8 cellular contexts compared by ENCODE assay signal in genomic region chr12:55745361-55746146, GRCh38. TPM values are rescaled to one million over a fixed set of nuclear protein-coding genes. Genes with fewer than 3 reads are reported as not detected.
DNase-seq lines count a peak whose midpoint lies in the region; ATAC-seq, FAIRE-seq and TF ChIP-seq lines count a peak whose summit lies in the region.

No MANE protein-coding gene starts in this region.

- no peak overlapping the region for H3K56ac ChIP-seq in H1 (replicated peaks; ENCODE audit: insufficient read length, low read depth, low read length)

- H4K91ac ChIP-seq in H1 (replicated peaks; ENCODE audit: insufficient read length, low read length) = peak overlapping the region; percentile 77

- peak overlapping the region; percentile 73 for H2BK120ac ChIP-seq in H1 (replicated peaks; ENCODE audit: low read depth, low read length)

- no peak overlapping the region for H3K4ac ChIP-seq in H1 (replicated peaks; ENCODE audit: insufficient read length, low read depth, low read length)

- H2BK15ac ChIP-seq in H1 (ENCODE audit: low read length) = no peak overlapping the region

- peaks cover 10 to 18% of the 10 kb centered on the region in 2 experiments for H4K20me1 ChIP-seq in H1 (replicated peaks in 1 of 2; ENCODE audit: control insufficient read depth in 1 of 2, insufficient read depth in 2 of 2, low read length in 2 of 2)
- H4K20me1 ChIP-seq in osteoblast (ENCODE audit: insufficient read depth, low read length) = peaks cover 9% of the 10 kb centered on the region

- no peak for TF ChIP-seq CTCF in GM10266 (IDR thresholded peaks at IDR 0.05; ENCODE audit: control insufficient read depth, insufficient read depth, low read depth, missing control alignments)
- no peak for TF ChIP-seq CTCF in H1 (IDR thresholded peaks at IDR 0.05; ENCODE audit: control extremely low read depth in 1 of 3, insufficient read depth in 1 of 3, low read depth in 1 of 3, low read length in 3 of 3)
- no peak for TF ChIP-seq CTCF in osteoblast (IDR thresholded peaks at IDR 0.05; ENCODE audit: extremely low read depth, low read depth, low read length)
- TF ChIP-seq CTCF in MCF 10A (IDR thresholded peaks at IDR 0.05; ENCODE audit: unreplicated experiment) = no peak

- H3K4me1 ChIP-seq in H1 (replicated peaks in 1 of 4; ENCODE audit: control insufficient read depth in 3 of 4, insufficient read depth in 4 of 4, low read length in 3 of 4) = peaks cover 8 to 37% (median 23%) of the 10 kb centered on the region in 4 experiments
- H3K4me1 ChIP-seq in osteoblast (ENCODE audit: insufficient read depth, low read length) = peaks cover 18% of the 10 kb centered on the region

- H2BK20ac ChIP-seq in H1 (ENCODE audit: low read length) = 0 out of 2 replicates have a peak overlapping the region, but pooled peaks have one; percentile 40

- peak overlapping the region; percentile 95 for H3K14ac ChIP-seq in H1 (ENCODE audit: insufficient read length)

- intact Hi-C loops in MCF 10A (cut with micrococcal nuclease) = no loop called here

- H3K9me3 ChIP-seq in H1 (ENCODE audit: insufficient read depth in 2 of 2, low read depth in 1 of 2, low read length in 1 of 2) = no peaks in the 10 kb centered on the region
- H3K9me3 ChIP-seq in osteoblast (ENCODE audit: low read depth, low read length) = no peaks in the 10 kb centered on the region

- POLR2A ChIA-PET in H1 (lab: Charles Lee; ENCODE audit: partially characterized antibody) = interaction anchor here (0.6 to 46.5 kb wide), 18 partner anchors 2 to 182 kb away, joined by 3 to 809 read pairs (median 6); partner anchors contain the start of genes BLOC1S1, CD63, DNAJC14 and GDF11
- POLR2A ChIA-PET in MCF 10A (lab: Yijun Ruan, JAX) = interaction anchor here (0.5 to 2.0 kb wide), 2 partner anchors 185 to 1466 kb away, joined by 3 to 5 read pairs; partner anchors contain the start of gene CBX5

- 4% methylated on average over 8 of the region's 12 CpGs; no CpG with 5 or more reads in 1 of the 2 experiments for WGBS in H1 (ENCODE audit: extremely low coverage in 1 of 2, insufficient coverage in 1 of 2, insufficient read length in 1 of 2, insufficient replicate concordance in 2 of 2, low coverage in 1 of 2, low lambda C conversion rate in 2 of 2, missing lambda C conversion rate in 1 of 2), 2 experiments

- H2BK5ac ChIP-seq in H1 (ENCODE audit: low read depth, low read length) = peak overlapping the region; percentile 90

- H3K27me3 Mint-ChIP-seq in MCF 10A (ENCODE audit: insufficient read depth, unreplicated experiment) = peaks cover 17% of the 10 kb centered on the region

- no peak overlapping the region for H2AFZ ChIP-seq in H1 (ENCODE audit: low read length)
- H2AFZ ChIP-seq in osteoblast (ENCODE audit: low read length) = no peak overlapping the region

- H3K36me3 ChIP-seq in H1 (ENCODE audit: control insufficient read depth in 2 of 4, insufficient read depth in 4 of 4, low read length in 3 of 4) (peaks cover 5 to 25% (median 19%) of the 10 kb centered on the region in 4 experiments; a peak in 7 of 8 replicates), osteoblast (ENCODE audit: insufficient read depth, low read length) (peaks cover 4% of the 10 kb centered on the region)

- ATAC-seq in GM21390 (IDR thresholded peaks at IDR 0.05; ENCODE audit: unreplicated experiment) = no peak

- H2BK12ac ChIP-seq in H1 (ENCODE audit: low read depth, low read length) = peak overlapping the region; percentile 93

- H3K4me3 ChIP-seq in H1 (ENCODE audit: extremely low read depth in 1 of 4, insufficient read depth in 2 of 4, low read depth in 3 of 4, low read length in 4 of 4) = peak overlapping the region; percentile 80 to 99 (median 92)
- H3K4me3 ChIP-seq in osteoblast (ENCODE audit: insufficient read depth, low read length) = no peak overlapping the region

- no peak for FAIRE-seq in H1 (lab: Jason Lieb, UNC)

- H3K4me2 ChIP-seq in H1 (ENCODE audit: insufficient read depth in 1 of 2, low read depth in 2 of 2, low read length in 2 of 2) (peak overlapping the region; percentile 82 to 93), osteoblast (ENCODE audit: insufficient read depth, low read length) (peak overlapping the region; percentile 48)

- no peak for TF ChIP-seq RAD21 in H1 (IDR thresholded peaks at IDR 0.05 in 1 of 2, conservative IDR thresholded peaks at IDR 0.05 in 1 of 2; ENCODE audit: low read depth in 2 of 2, low read length in 2 of 2)

- no TSS peak for BruUV-seq in MCF 10A (replicated peaks; lab: Mats Ljungman, UMichigan)

- peak overlapping the region; percentile 55 for H4K5ac ChIP-seq in H1 (ENCODE audit: insufficient read length, low read depth, low read length)

- peaks cover 23% of the 10 kb centered on the region for H3K4me1 Mint-ChIP-seq in MCF 10A (ENCODE audit: insufficient read depth, unreplicated experiment)

- H4K8ac ChIP-seq in H1 (ENCODE audit: extremely low read depth, insufficient read depth, low read length) = no peak overlapping the region

- H3K36me3 Mint-ChIP-seq in MCF 10A (ENCODE audit: insufficient read depth, unreplicated experiment) = peaks cover 22% of the 10 kb centered on the region

- peaks cover 29% of the 10 kb centered on the region for H3K23me2 ChIP-seq in H1 (ENCODE audit: low read depth, low read length)

- H3K9ac ChIP-seq in H1 (replicated peaks in 1 of 4; ENCODE audit: extremely low read depth in 1 of 4, low read depth in 3 of 4, low read length in 3 of 4) = peak overlapping the region in 2 of 4 experiments; percentile 45 to 81; a peak in 4 of 7 replicates

- TF ChIP-seq EP300 in H1 (IDR thresholded peaks at IDR 0.05; ENCODE audit: borderline replicate concordance in 1 of 2, low read depth in 2 of 2, low read length in 2 of 2) = peak in 1 of 2 experiments; percentile 23; a peak in 1 of 3 replicates

- peaks cover 10 to 52% of the 10 kb centered on the region in 2 experiments for H3K79me2 ChIP-seq in H1 (ENCODE audit: control insufficient read depth in 1 of 2, insufficient read depth in 2 of 2, low read length in 2 of 2)
- H3K79me2 ChIP-seq in osteoblast (ENCODE audit: insufficient read depth, low read length) = no peaks in the 10 kb centered on the region

- H3K79me1 ChIP-seq in H1 (ENCODE audit: low read depth, low read length) = peaks cover 13% of the 10 kb centered on the region

- H3K18ac ChIP-seq in H1 (ENCODE audit: extremely low read depth, low read length) = peak overlapping the region; percentile 99

- no peaks in the 10 kb centered on the region for H3K9me3 Mint-ChIP-seq in MCF 10A (ENCODE audit: unreplicated experiment)

- DNase-seq in GM10266 (ENCODE audit: extremely low spot score) (peak; percentile 29), NCI-H510A (lab: John Stamatoyannopoulos, UW) (peak; percentile 18), H1 (ENCODE audit: low read depth in 1 of 2, low spot score in 2 of 2) (peak in 1 of 2 experiments; percentile 77), osteoblast (ENCODE audit: insufficient read length, low spot score, missing footprints) (peak; percentile 84), SIG-M5 treated with dmso at 0.1 percent for 504 hours (lab: John Stamatoyannopoulos, UW; ENCODE audit: unreplicated experiment) (no peak), MCF 10A (ENCODE audit: unreplicated experiment) (no peak), inferior parietal cortex (ENCODE audit: extremely low spot score) (no peak)

- no peak overlapping the region for H3K4me3 Mint-ChIP-seq in MCF 10A (ENCODE audit: unreplicated experiment)

- H3K27ac Mint-ChIP-seq in MCF 10A (ENCODE audit: low read depth, unreplicated experiment) = no peak overlapping the region

- H3K27ac ChIP-seq in H1 (ENCODE audit: low read depth, low read length) = peak overlapping the region; percentile 48; the same call in 1 of the 2 replicates
- no peak overlapping the region for H3K27ac ChIP-seq in osteoblast (ENCODE audit: low read depth, low read length)

- no peak overlapping the region for H3K23ac ChIP-seq in H1 (ENCODE audit: insufficient read length)

- H2AK5ac ChIP-seq in H1 (ENCODE audit: low read depth, low read length) = peak overlapping the region; percentile 88; the same call in 1 of the 2 replicates

- CTCF ChIA-PET in H1 (lab: Charles Lee; ENCODE audit: partially characterized antibody) (interaction anchor here (0.6 to 14.5 kb wide), 19 partner anchors 9 to 194 kb away, joined by 3 to 224 read pairs (median 4); partner anchors contain the start of genes CD63, MMP19, ORMDL2 and RDH5), MCF 10A (lab: Yijun Ruan, JAX) (interaction anchor here (0.5 to 2.6 kb wide), 7 partner anchors 11 to 585 kb away, joined by 3 to 6 read pairs (median 4); no protein-coding TSS in a partner anchor)

- TF ChIP-seq POLR2A in H1 (IDR thresholded peaks at IDR 0.05; ENCODE audit: control extremely low read depth in 1 of 2, low read depth in 2 of 2, low read length in 2 of 2) = peak in 1 of 2 experiments; percentile 19; a peak in 1 of 3 replicates

- no peaks in the 10 kb centered on the region for H3K27me3 ChIP-seq in H1 (replicated peaks in 1 of 4; ENCODE audit: control insufficient read depth in 3 of 4, extremely low read depth in 1 of 4, insufficient read depth in 3 of 4, low read length in 3 of 4)
- no peaks in the 10 kb centered on the region for H3K27me3 ChIP-seq in osteoblast (ENCODE audit: insufficient read depth, low read length)

RNA-seq across cellular contexts. Expression of gene GDF11, which starts 2.6 kb away (rescaled TPM):
- 15.1 and 18.2 TPM in 2 replicates for total RNA-seq in H1 (2021; fragmentation: NEBNext Ultra II Directional; extraction: Animal tissue kit (Norgen Biotek cat#: 25700))
- polyA plus RNA-seq in H1 (2011; rRNA removed) = 12.1 and 17.6 TPM in 2 replicates
- 12.0 TPM for polyA plus RNA-seq in H1 (2011; cell fraction: cytosol; rRNA removed)
- 42.6 TPM for polyA plus RNA-seq in H1 (2011; cell fraction: nucleus; rRNA removed)
- polyA plus RNA-seq in H1 (2012, experiment 1 of 2) = 10.2 to 20.2 TPM (median 16.6 TPM) in 4 replicates
- 7.3 TPM for polyA plus RNA-seq in H1 (2012, experiment 2 of 2)
- polyA plus RNA-seq in H1 (2013, experiment 1 of 2) = 8.2 TPM
- 8.0 TPM for polyA plus RNA-seq in H1 (2013, experiment 2 of 2)
- 12.7 and 17.0 TPM in 2 replicates for polyA minus RNA-seq in H1 (2011; rRNA and poly(A)+ RNA removed)
- 10.0 TPM for polyA minus RNA-seq in H1 (2011; cell fraction: cytosol; rRNA and poly(A)+ RNA removed)
- 26.5 TPM for polyA minus RNA-seq in H1 (2011; cell fraction: nucleus; rRNA and poly(A)+ RNA removed)
- total RNA-seq in osteoblast (4.1 and 4.3 TPM in 2 replicates), MCF 10A (2022) (1.9 TPM in 2 replicates)

RNA-seq across cellular contexts. Expression of gene CD63, which starts 16.7 kb away (rescaled TPM):
- total RNA-seq in H1 (2021; fragmentation: NEBNext Ultra II Directional; extraction: Animal tissue kit (Norgen Biotek cat#: 25700)) = 440 and 460 TPM in 2 replicates
- polyA plus RNA-seq in H1 (2011; rRNA removed) = 525 and 526 TPM in 2 replicates
- polyA plus RNA-seq in H1 (2011; cell fraction: cytosol; rRNA removed) = 544 TPM
- polyA plus RNA-seq in H1 (2011; cell fraction: nucleus; rRNA removed) = 196 TPM
- 431 to 625 TPM (median 595 TPM) in 4 replicates for polyA plus RNA-seq in H1 (2012, experiment 1 of 2)
- polyA plus RNA-seq in H1 (2012, experiment 2 of 2) = 1,065 TPM
- 1,099 TPM for polyA plus RNA-seq in H1 (2013, experiment 1 of 2)
- 1,353 TPM for polyA plus RNA-seq in H1 (2013, experiment 2 of 2)
- polyA minus RNA-seq in H1 (2011; rRNA and poly(A)+ RNA removed) = 146 and 194 TPM in 2 replicates
- 119 TPM for polyA minus RNA-seq in H1 (2011; cell fraction: cytosol; rRNA and poly(A)+ RNA removed)
- 71.1 TPM for polyA minus RNA-seq in H1 (2011; cell fraction: nucleus; rRNA and poly(A)+ RNA removed)
- total RNA-seq in osteoblast = 3,072 and 3,128 TPM in 2 replicates
- 552 and 724 TPM in 2 replicates for total RNA-seq in MCF 10A (2022)

RNA-seq across cellular contexts. Expression of gene RDH5, which starts 25.4 kb away (rescaled TPM):
- total RNA-seq in H1 (2021; fragmentation: NEBNext Ultra II Directional; extraction: Animal tissue kit (Norgen Biotek cat#: 25700)) = 4.2 and 4.5 TPM in 2 replicates
- 6.0 and 7.1 TPM in 2 replicates for polyA plus RNA-seq in H1 (2011; rRNA removed)
- polyA plus RNA-seq in H1 (2011; cell fraction: cytosol; rRNA removed) = 8.7 TPM
- polyA plus RNA-seq in H1 (2011; cell fraction: nucleus; rRNA removed) = 14.0 TPM
- 5.4 to 9.4 TPM (median 6.1 TPM) in 4 replicates for polyA plus RNA-seq in H1 (2012, experiment 1 of 2)
- 2.8 TPM for polyA plus RNA-seq in H1 (2012, experiment 2 of 2)
- polyA plus RNA-seq in H1 (2013, experiment 1 of 2) = 5.6 TPM
- polyA plus RNA-seq in H1 (2013, experiment 2 of 2) = 4.7 TPM
- polyA minus RNA-seq in H1 (2011; rRNA and poly(A)+ RNA removed) = 6.7 and 7.3 TPM in 2 replicates
- 3.8 TPM for polyA minus RNA-seq in H1 (2011; cell fraction: cytosol; rRNA and poly(A)+ RNA removed)
- 14.1 TPM for polyA minus RNA-seq in H1 (2011; cell fraction: nucleus; rRNA and poly(A)+ RNA removed)
- 27.7 and 32.2 TPM in 2 replicates for total RNA-seq in osteoblast
- total RNA-seq in MCF 10A (2022) = 2.5 and 3.9 TPM in 2 replicates

RNA-seq across cellular contexts. Expression of gene BLOC1S1, which starts 29.7 kb away (rescaled TPM):
- total RNA-seq in H1 (2021; fragmentation: NEBNext Ultra II Directional; extraction: Animal tissue kit (Norgen Biotek cat#: 25700)) = 84.3 and 91.1 TPM in 2 replicates
- polyA plus RNA-seq in H1 (2011; rRNA removed) = 149 and 185 TPM in 2 replicates
- 215 TPM for polyA plus RNA-seq in H1 (2011; cell fraction: cytosol; rRNA removed)
- 132 TPM for polyA plus RNA-seq in H1 (2011; cell fraction: nucleus; rRNA removed)
- 124 to 187 TPM (median 163 TPM) in 4 replicates for polyA plus RNA-seq in H1 (2012, experiment 1 of 2)
- 152 TPM for polyA plus RNA-seq in H1 (2012, experiment 2 of 2)
- 87.5 TPM for polyA plus RNA-seq in H1 (2013, experiment 1 of 2)
- 85.4 TPM for polyA plus RNA-seq in H1 (2013, experiment 2 of 2)
- 41.3 and 44.1 TPM in 2 replicates for polyA minus RNA-seq in H1 (2011; rRNA and poly(A)+ RNA removed)
- 24.3 TPM for polyA minus RNA-seq in H1 (2011; cell fraction: cytosol; rRNA and poly(A)+ RNA removed)
- 27.7 TPM for polyA minus RNA-seq in H1 (2011; cell fraction: nucleus; rRNA and poly(A)+ RNA removed)
- total RNA-seq in osteoblast (46.0 and 59.4 TPM in 2 replicates), MCF 10A (2022) (75.8 and 84.3 TPM in 2 replicates)

RNA-seq across cellular contexts. Expression of gene ITGA7, which starts 37.9 kb away (rescaled TPM):
- 76.4 and 86.1 TPM in 2 replicates for total RNA-seq in H1 (2021; fragmentation: NEBNext Ultra II Directional; extraction: Animal tissue kit (Norgen Biotek cat#: 25700))
- polyA plus RNA-seq in H1 (2011; rRNA removed) = 57.6 and 81.5 TPM in 2 replicates
- polyA plus RNA-seq in H1 (2011; cell fraction: cytosol; rRNA removed) = 83.6 TPM
- polyA plus RNA-seq in H1 (2011; cell fraction: nucleus; rRNA removed) = 576 TPM
- polyA plus RNA-seq in H1 (2012, experiment 1 of 2) = 88.5 to 116 TPM (median 98.2 TPM) in 4 replicates
- 49.5 TPM for polyA plus RNA-seq in H1 (2012, experiment 2 of 2)
- polyA plus RNA-seq in H1 (2013, experiment 1 of 2) = 53.7 TPM
- 44.3 TPM for polyA plus RNA-seq in H1 (2013, experiment 2 of 2)
- polyA minus RNA-seq in H1 (2011; rRNA and poly(A)+ RNA removed) = 39.1 and 41.6 TPM in 2 replicates
- polyA minus RNA-seq in H1 (2011; cell fraction: cytosol; rRNA and poly(A)+ RNA removed) = 30.8 TPM
- 103 TPM for polyA minus RNA-seq in H1 (2011; cell fraction: nucleus; rRNA and poly(A)+ RNA removed)
- 22.4 and 24.8 TPM in 2 replicates for total RNA-seq in osteoblast
- 2.1 and 3.0 TPM in 2 replicates for total RNA-seq in MCF 10A (2022)

Comparison
In these comparisons a context has a peak if more than half of its experiments do, and no peak if none do; other contexts are left out.
1. DNase-seq: peak in GM10266 (single experiment), NCI-H510A (single experiment) and osteoblast (single experiment); none in SIG-M5 treated with dmso at 0.1 percent for 504 hours (single experiment), MCF 10A (single experiment) and inferior parietal cortex (single experiment).